In genomic region chrX:13936804-13937203, GRCh38 we compare ENCODE assay signal across 21 cellular contexts.
DNase-seq lines count a peak whose midpoint lies in the region; ATAC-seq, FAIRE-seq and TF ChIP-seq lines count a peak whose summit lies in the region.
"Had no signal": no experiment of that assay in that cellular context is flagged by ENCODE, and none has a peak within 500 bp of the region (broad histone marks: within the 10 kb centered on the region; RNA-seq: fewer than 3 reads in every experiment).

No MANE protein-coding gene starts in this region.

- WGBS in HepG2 (ENCODE audit: low lambda C conversion rate) = 0% methylated on average over 2 of the region's 8 CpGs
- 36% methylated on average over 8 of the region's 8 CpGs for WGBS in right lobe of liver (ENCODE audit: insufficient coverage, low coverage, low lambda C conversion rate, missing lambda C conversion rate)
- WGBS in endodermal cell (ENCODE audit: insufficient coverage in 1 of 2, insufficient read length in 1 of 2), 2 experiments = 20 to 44% methylated on average over 1 to 8 of the region's 8 CpGs
- WGBS in stomach, 5 donors = 45 to 95% (median 76%) methylated on average over 8 of the region's 8 CpGs

- TF ChIP-seq CTCF in HepG2 (CRISPR knock-in tag; IDR thresholded peaks at IDR 0.05) (no peak), right lobe of liver (IDR thresholded peaks at IDR 0.05) (no peak), endodermal cell (conservative IDR thresholded peaks at IDR 0.05) (no peak), stomach (IDR thresholded peaks at IDR 0.05) (no peak), foreskin fibroblast (IDR thresholded peaks at IDR 0.05; ENCODE audit: low read depth, low read length) (no peak), omental fat pad (IDR thresholded peaks at IDR 0.05) (no peak)

- no peaks in the 10 kb centered on the region for H3K36me3 ChIP-seq in HepG2 (replicated peaks in 1 of 2; ENCODE audit: control insufficient read depth in 1 of 2, insufficient read depth in 2 of 2, low read length in 2 of 2)
- H3K36me3 ChIP-seq in right lobe of liver = no peaks in the 10 kb centered on the region
- peaks cover 10% of the 10 kb centered on the region for H3K36me3 ChIP-seq in endodermal cell (ENCODE audit: control insufficient read depth, insufficient read depth, low read length)
- H3K36me3 ChIP-seq in stomach = no peaks in the 10 kb centered on the region
- H3K36me3 ChIP-seq: HAP-1 had no signal

- no TSS peak for BruUV-seq in HepG2 (replicated peaks; lab: Mats Ljungman, UMichigan)

- H3K27me3 Mint-ChIP-seq in endodermal cell (ENCODE audit: insufficient read depth) (no peaks in the 10 kb centered on the region), naive B cell (peaks cover 6 to 30% (median 8%) of the 10 kb centered on the region in 3 donors)

- no peak for TF ChIP-seq POLR2A in HepG2 (IDR thresholded peaks at IDR 0.05; ENCODE audit: insufficient read depth in 1 of 2, low read depth in 2 of 2, low read length in 2 of 2)
- TF ChIP-seq POLR2A in right lobe of liver (IDR thresholded peaks at IDR 0.05) = no peak
- TF ChIP-seq POLR2A in stomach (IDR thresholded peaks at IDR 0.05) = no peak

- peak overlapping the region; percentile 92 for H3K27ac Mint-ChIP-seq in endodermal cell
- H3K27ac Mint-ChIP-seq in naive B cell = peak overlapping the region in 1 of 6 donors; percentile 46
- H3K27ac Mint-ChIP-seq: activated CD4-positive, alpha-beta memory T cell treated with anti-CD3 and anti-CD28 coated beads for 36 hours; activated naive CD4-positive, alpha-beta T cell treated with anti-CD3 and anti-CD28 coated beads, Interleukin-2, amount 50 U/mL, for 24 hours; activated T-cell treated with anti-CD3 and anti-CD28 coated beads, Interleukin-2, amount 50 U/mL, for 24 hours; CD4-positive, CD25-positive, alpha-beta regulatory T cell had no signal

- peaks cover 1 to 16% of the 10 kb centered on the region in 2 experiments; a peak in 3 of 5 replicates for H3K27me3 ChIP-seq in HepG2 (ENCODE audit: control insufficient read depth in 1 of 2, insufficient read depth in 2 of 2, low read length in 2 of 2)
- peaks cover 0 to 23% of the 10 kb centered on the region in 2 donors for H3K27me3 ChIP-seq in right lobe of liver
- no peaks in the 10 kb centered on the region for H3K27me3 ChIP-seq in endodermal cell (ENCODE audit: control insufficient read depth, insufficient read depth, low read length, poor library complexity, severe bottlenecking)
- peaks cover 0 to 29% (median 15%) of the 10 kb centered on the region in 3 donors for H3K27me3 ChIP-seq in stomach

- CTCF ChIA-PET in HepG2 (lab: Yijun Ruan, JAX; ENCODE audit: low intra/inter-chr PET ratio, low total read pairs) = no interaction called here

- FAIRE-seq in HepG2 (lab: Jason Lieb, UNC) = no peak

- TF ChIP-seq RAD21 in HepG2 (CRISPR knock-in tag; IDR thresholded peaks at IDR 0.05) = no peak

- peaks cover 53% of the 10 kb centered on the region for H3K9me3 Mint-ChIP-seq in endodermal cell
- peaks cover 0 to 7% (median 2%) of the 10 kb centered on the region in 7 donors for H3K9me3 Mint-ChIP-seq in naive B cell
- H3K9me3 Mint-ChIP-seq: activated CD4-positive, alpha-beta memory T cell treated with anti-CD3 and anti-CD28 coated beads for 36 hours; activated naive CD4-positive, alpha-beta T cell treated with anti-CD3 and anti-CD28 coated beads, Interleukin-2, amount 50 U/mL, for 24 hours; activated T-cell treated with anti-CD3 and anti-CD28 coated beads, Interleukin-2, amount 50 U/mL, for 24 hours had no signal

- H2AFZ ChIP-seq in HepG2 (ENCODE audit: low read length) = no peak overlapping the region

- POLR2A ChIA-PET in HepG2 (lab: Yijun Ruan, JAX) = no interaction called here

- H3K79me2 ChIP-seq in HepG2 (ENCODE audit: insufficient read depth, low read length) = no peaks in the 10 kb centered on the region

- H3K4me3 ChIP-seq in HepG2 (replicated peaks in 1 of 3; ENCODE audit: insufficient read depth in 1 of 3, low read depth in 2 of 3, low read length in 3 of 3) (no peak overlapping the region), right lobe of liver (no peak overlapping the region), endodermal cell (ENCODE audit: low read length) (peak overlapping the region; percentile 86), stomach (peak overlapping the region in 1 of 4 donors; percentile 47), foreskin fibroblast (ENCODE audit: low read depth in 1 of 2, low read length in 2 of 2) (no peak overlapping the region)

- H3K36me3 Mint-ChIP-seq in endodermal cell (ENCODE audit: low read depth) (peaks cover 3% of the 10 kb centered on the region), naive B cell (peaks cover 0 to 6% of the 10 kb centered on the region in 2 donors)
- H3K36me3 Mint-ChIP-seq: activated CD4-positive, alpha-beta memory T cell treated with anti-CD3 and anti-CD28 coated beads for 36 hours; activated naive CD4-positive, alpha-beta T cell treated with anti-CD3 and anti-CD28 coated beads, Interleukin-2, amount 50 U/mL, for 24 hours; CD4-positive, CD25-positive, alpha-beta regulatory T cell had no signal

- no peaks in the 10 kb centered on the region for H3K9me3 ChIP-seq in HepG2 (ENCODE audit: low read length)
- H3K9me3 ChIP-seq in right lobe of liver = no peaks in the 10 kb centered on the region
- no peaks in the 10 kb centered on the region for H3K9me3 ChIP-seq in endodermal cell (ENCODE audit: control insufficient read depth, low read length)
- peaks cover 0 to 6% (median 0%) of the 10 kb centered on the region in 4 donors for H3K9me3 ChIP-seq in stomach
- H3K9me3 ChIP-seq: HAP-1 had no signal

- ATAC-seq in HepG2 (no peak), right lobe of liver (no peak), naive B cell (ENCODE audit: low read depth in 2 of 2) (no peak), omental fat pad (ENCODE audit: low FRiP score) (no peak)

- no peak overlapping the region for H3K4me2 ChIP-seq in HepG2 (ENCODE audit: low read depth, low read length)

- intact Hi-C loops in HepG2 (cut with micrococcal nuclease; ENCODE audit: unreplicated experiment) = no loop called here
- intact Hi-C loops in right lobe of liver (cut with DNase I) = no loop called here
- intact Hi-C loops in stomach (cut with DNase I; ENCODE audit: low total_unique reads) = no loop called here

- H3K9ac ChIP-seq in HepG2 (ENCODE audit: insufficient read depth, low read depth, low read length) (no peak overlapping the region), endodermal cell (ENCODE audit: extremely low read depth, low read length, poor library complexity, severe bottlenecking) (peak overlapping the region; percentile 85)

- H3K27ac ChIP-seq in HepG2 (ENCODE audit: extremely low read length, insufficient read depth, low read length) (no peak overlapping the region), right lobe of liver (no peak overlapping the region), endodermal cell (ENCODE audit: low read depth, low read length) (peak overlapping the region; percentile 47), stomach (no peak overlapping the region)
- H3K27ac ChIP-seq: VCaP had no signal

- no peak for TF ChIP-seq EP300 in HepG2 (IDR thresholded peaks at IDR 0.05; ENCODE audit: low read depth in 2 of 2, low read length in 2 of 2)
- no peak for TF ChIP-seq EP300 in HepG2 (CRISPR knock-in tag; IDR thresholded peaks at IDR 0.05; ENCODE audit: borderline replicate concordance)
- no peak for TF ChIP-seq EP300 in stomach (IDR thresholded peaks at IDR 0.05)

- H3K4me3 Mint-ChIP-seq in endodermal cell (peak overlapping the region; percentile 80), naive B cell (peak overlapping the region in 6 of 8 donors; percentile 32 to 89 (median 76))
- H3K4me3 Mint-ChIP-seq: activated T-cell treated with anti-CD3 and anti-CD28 coated beads, Interleukin-2, amount 50 U/mL, for 24 hours had no signal

- H3K4me1 ChIP-seq in HepG2 (ENCODE audit: insufficient read depth, low read length) (no peaks in the 10 kb centered on the region), right lobe of liver (no peaks in the 10 kb centered on the region), endodermal cell (ENCODE audit: control insufficient read depth, insufficient read depth, low read length) (no peaks in the 10 kb centered on the region), stomach (peaks cover 0 to 24% (median 8%) of the 10 kb centered on the region in 4 donors)

- DNase-seq in HepG2 (ENCODE audit: low spot score) (no peak), right lobe of liver (no peak), endodermal cell (no peak), naive B cell (no peak), stomach (no peak), foreskin fibroblast (no peak), NCI-H1048 (lab: John Stamatoyannopoulos, UW) (no peak), omental fat pad (ENCODE audit: low spot score) (no peak)
- DNase-seq: ACHN; activated CD4-positive, alpha-beta memory T cell treated with anti-CD3 and anti-CD28 coated beads for 36 hours; activated T-cell treated with anti-CD3 and anti-CD28 coated beads, Interleukin-2, amount 50 U/mL, for 24 hours; CD4-positive, CD25-positive, alpha-beta regulatory T cell; DMS79; effector CD4-positive, alpha-beta T cell; hippocampal formation; NCI-H187; NCI-H446 treated with DMSO at 0.1 percent for 48 hours; stimulated activated naive CD4-positive, alpha-beta T cell treated with Interleukin-2 at 50 U/mL for 16 hours had no signal

- H4K20me1 ChIP-seq in HepG2 (ENCODE audit: insufficient read depth, low read length) = no peaks in the 10 kb centered on the region

- H3K4me1 Mint-ChIP-seq in endodermal cell = peaks cover 33% of the 10 kb centered on the region
- H3K4me1 Mint-ChIP-seq in naive B cell = peaks cover 5 to 15% (median 11%) of the 10 kb centered on the region in 3 donors
- H3K4me1 Mint-ChIP-seq: activated naive CD4-positive, alpha-beta T cell treated with anti-CD3 and anti-CD28 coated beads, Interleukin-2, amount 50 U/mL, for 24 hours had no signal

- in situ Hi-C loops in HepG2 (cut with HindIII; ENCODE audit: extremely low pct_ligation_motif_present, low pct_unique_long_range_greater_than_20kb) = no loop called here

TF ChIP-seq in HepG2, 621 proteins besides CTCF, POLR2A, EP300 and RAD21:
- TF ChIP-seq CBX2 (IDR thresholded peaks at IDR 0.05; ENCODE audit: low read depth, low read length) (peak; percentile 67; the same call in 1 of the 2 replicates), CBX2 (CRISPR knock-in tag; IDR thresholded peaks at IDR 0.05; ENCODE audit: low read depth) (no peak), REL (CRISPR knock-in tag; conservative IDR thresholded peaks at IDR 0.05) (no peak)
TF ChIP-seq in HepG2: peak in this region for 1.
